ENCODE assay signal across 29 cellular contexts in genomic region chr4:82687531-82687930, GRCh38.
"Had no signal": no experiment of that assay in that cellular context is flagged by ENCODE, and none has a peak within 500 bp of the region (broad histone marks: within the 10 kb centered on the region; RNA-seq: fewer than 3 reads in every experiment).

No MANE protein-coding gene starts in this region.

- H3K27ac ChIP-seq: epithelial cell of prostate, foreskin keratinocyte, gastroesophageal sphincter, heart left ventricle, left lung, lower lobe of right lung, neutrophil, pancreas, right lobe of liver, testis, tibial artery, upper lobe of left lung had no signal

- FAIRE-seq: kidney, pancreas, urothelium cell line had no signal

- H3K4me1 Mint-ChIP-seq: naive B cell; stimulated activated naive CD8-positive, alpha-beta T cell treated with anti-CD3 and anti-CD28 coated beads, Interleukin-15, amount 100 ng/mL, for 72 hours had no signal

- H3K36me3 Mint-ChIP-seq: naive B cell; natural killer cell treated with Interleukin-12 subunit alpha and Interleukin-12 subunit beta and Interleukin-15 and Interleukin-18, amount 100 ng/mL, for 72 hours had no signal

- H3K27ac Mint-ChIP-seq: naive B cell; natural killer cell treated with Interleukin-12 subunit alpha and Interleukin-12 subunit beta and Interleukin-15 and Interleukin-18, amount 100 ng/mL, for 72 hours; stimulated activated naive CD8-positive, alpha-beta T cell treated with anti-CD3 and anti-CD28 coated beads, Interleukin-15, amount 100 ng/mL, for 72 hours had no signal

- H3K4me1 ChIP-seq: foreskin keratinocyte, gastroesophageal sphincter, left lung, lower lobe of right lung, pancreas, right lobe of liver, tibial artery, upper lobe of left lung had no signal

- H3K4me3 Mint-ChIP-seq: naive B cell; natural killer cell treated with Interleukin-12 subunit alpha and Interleukin-12 subunit beta and Interleukin-15 and Interleukin-18, amount 100 ng/mL, for 72 hours; neural crest cell; stimulated activated naive CD8-positive, alpha-beta T cell treated with anti-CD3 and anti-CD28 coated beads, Interleukin-15, amount 100 ng/mL, for 72 hours had no signal

- H3K9me3 Mint-ChIP-seq: natural killer cell treated with Interleukin-12 subunit alpha and Interleukin-12 subunit beta and Interleukin-15 and Interleukin-18, amount 100 ng/mL, for 72 hours; neural crest cell; stimulated activated naive CD8-positive, alpha-beta T cell treated with anti-CD3 and anti-CD28 coated beads, Interleukin-15, amount 100 ng/mL, for 72 hours had no signal

- DNase-seq: cerebellar nuclear complex; dorsolateral prefrontal cortex; effector CD4-positive, alpha-beta T cell; heart left ventricle; kidney; left lung; lower lobe of right lung; mucosa of descending colon; naive B cell; pancreas; right lobe of liver; stimulated activated CD4-positive, alpha-beta T cell treated with anti-CD3 and anti-CD28 coated beads, Interleukin-12 subunit alpha, Interleukin-12 subunit beta, amount 100 ng/mL, for 4 hours; stimulated activated CD4-positive, alpha-beta T cell treated with anti-CD3 and anti-CD28 coated beads, Interleukin-1b, Interleukin-23, amount 100 ng/mL, for 48 hours; stimulated activated CD4-positive, alpha-beta T cell treated with anti-CD3 and anti-CD28 coated beads, Interleukin-4, amount 100 ng/mL, for 1 hour; stimulated activated CD8-positive, alpha-beta memory T cell treated with anti-CD3 and anti-CD28 coated beads, Interleukin-4, amount 100 ng/mL, for 48 hours; stimulated activated naive CD4-positive, alpha-beta T cell; stimulated activated naive CD8-positive, alpha-beta T cell treated with anti-CD3 and anti-CD28 coated beads, Interleukin-15, amount 100 ng/mL, for 72 hours; testis; tibial artery; upper lobe of left lung had no signal

- H3K36me3 ChIP-seq: heart left ventricle, left lung, lower lobe of right lung, neutrophil, pancreas, right lobe of liver, tibial artery, upper lobe of left lung had no signal

- H3K79me2 ChIP-seq: hepatocyte had no signal

- H3K4me3 ChIP-seq: dorsolateral prefrontal cortex, gastroesophageal sphincter, heart left ventricle, hepatocyte, left lung, lower lobe of right lung, mucosa of descending colon, pancreas, right lobe of liver, smooth muscle cell, testis, tibial artery, upper lobe of left lung had no signal

- H3K27me3 Mint-ChIP-seq: naive B cell; natural killer cell treated with Interleukin-12 subunit alpha and Interleukin-12 subunit beta and Interleukin-15 and Interleukin-18, amount 100 ng/mL, for 72 hours had no signal

- ATAC-seq: gastroesophageal sphincter; heart left ventricle; left lung; lower lobe of right lung; mucosa of descending colon; natural killer cell treated with Interleukin-12 subunit alpha and Interleukin-12 subunit beta and Interleukin-15 and Interleukin-18, amount 100 ng/mL, for 72 hours; right lobe of liver; stimulated activated naive CD8-positive, alpha-beta T cell treated with anti-CD3 and anti-CD28 coated beads, Interleukin-15, amount 100 ng/mL, for 72 hours had no signal

- H3K4me2 ChIP-seq: hepatocyte, smooth muscle cell had no signal

- H3K9me3 ChIP-seq: gastroesophageal sphincter, heart left ventricle, left lung, lower lobe of right lung, mucosa of descending colon, neutrophil, pancreas, right lobe of liver, testis, tibial artery, upper lobe of left lung had no signal

- H2AFZ ChIP-seq: hepatocyte had no signal

- H3K27me3 ChIP-seq: dorsolateral prefrontal cortex, foreskin keratinocyte, gastroesophageal sphincter, heart left ventricle, hepatocyte, left lung, neutrophil, pancreas, right lobe of liver, testis, tibial artery, upper lobe of left lung had no signal
